In the genomic region with DNA sequence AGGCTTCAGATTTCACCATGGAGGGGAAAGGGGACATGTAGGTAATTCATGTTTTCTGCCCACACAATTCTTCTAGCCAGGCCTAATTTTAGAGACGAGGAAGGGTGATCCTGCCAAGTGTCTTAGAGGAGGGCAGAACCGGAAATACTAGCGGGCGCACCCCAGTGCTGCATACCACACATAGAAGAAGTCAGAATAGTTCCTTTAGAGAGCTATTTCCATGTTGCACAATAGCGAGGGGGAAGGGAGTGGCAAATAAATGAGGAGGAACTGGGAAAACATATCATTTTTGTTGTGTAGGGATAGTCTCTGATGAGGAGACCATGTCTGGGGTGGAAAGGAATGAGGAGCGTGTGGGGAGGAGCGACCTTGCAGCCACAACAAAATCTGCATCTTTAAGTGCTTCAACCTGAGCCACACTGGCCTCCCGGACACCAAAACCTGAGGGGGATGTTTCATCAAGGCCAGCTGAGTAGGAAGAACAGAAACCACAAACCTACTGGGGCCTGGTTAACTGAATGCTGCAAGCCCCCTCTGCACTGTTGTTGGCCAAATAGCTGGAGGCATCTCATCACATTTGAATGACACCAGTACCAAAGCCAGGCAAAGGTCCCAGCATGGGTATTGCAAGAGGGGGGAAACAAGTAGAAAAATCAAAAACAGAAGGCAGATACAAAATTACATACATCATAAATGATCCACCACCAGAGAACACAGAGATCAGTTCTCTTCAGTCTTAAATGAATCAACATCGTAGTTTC, we compare ENCODE assay signal across 7 cellular contexts. TPM values are rescaled to one million over a fixed set of nuclear protein-coding genes. Genes with fewer than 3 reads are reported as not detected.
DNase-seq lines count a peak whose midpoint lies in the region; ATAC-seq lines count a peak whose summit lies in the region.

No MANE protein-coding gene starts in this region.

- H3K36me3 ChIP-seq in H7 (replicated peaks; ENCODE audit: control insufficient read depth, insufficient read depth, low read length), result no peaks in the 10 kb centered on the region

- ATAC-seq in GM19328 (IDR thresholded peaks at IDR 0.05; ENCODE audit: unreplicated experiment) (peak; percentile 49), HG03565 (IDR thresholded peaks at IDR 0.05; ENCODE audit: unreplicated experiment) (peak; percentile 39)

- H3K27me3 ChIP-seq in H7 (ENCODE audit: control insufficient read depth, insufficient read depth, low read length), result no peaks in the 10 kb centered on the region

- peak; percentile 21 to 40 for DNase-seq in activated CD4-positive, alpha-beta T cell treated with anti-CD3 and anti-CD28 coated beads, Interleukin-2, amount 50 U/mL, for 48 hours
- DNase-seq in globus pallidus (ENCODE audit: low spot score) (peak; percentile 60), skeletal muscle cell (ENCODE audit: low read depth) (peak; percentile 76), NCI-H2227 (lab: John Stamatoyannopoulos, UW; ENCODE audit: unreplicated experiment) (no peak), H7 (no peak)

- no peak overlapping the region for H3K4me3 ChIP-seq in skeletal muscle cell (ENCODE audit: low read depth, low read length)
- H3K4me3 ChIP-seq in H7 (ENCODE audit: insufficient read depth, low read depth, low read length), result no peak overlapping the region

RNA-seq across cellular contexts. Expression of a gene that starts 26.7 kb away (rescaled TPM):
- total RNA-seq in H7 (2014; rRNA removed; shearing (Covaris generic)), result 0.07 TPM in 1 of 2 replicates, not detected in the other

Comparison
In these comparisons a context has a peak if more than half of its experiments do, and no peak if none do; other contexts are left out.
1. DNase-seq: peak in activated CD4-positive, alpha-beta T cell treated with anti-CD3 and anti-CD28 coated beads, Interleukin-2, amount 50 U/mL, for 48 hours (2 of 2), globus pallidus (single experiment) and skeletal muscle cell (single experiment); none in NCI-H2227 (single experiment) and H7 (single experiment).